ENCODE assay signal across 10 cellular contexts in the genomic region with DNA sequence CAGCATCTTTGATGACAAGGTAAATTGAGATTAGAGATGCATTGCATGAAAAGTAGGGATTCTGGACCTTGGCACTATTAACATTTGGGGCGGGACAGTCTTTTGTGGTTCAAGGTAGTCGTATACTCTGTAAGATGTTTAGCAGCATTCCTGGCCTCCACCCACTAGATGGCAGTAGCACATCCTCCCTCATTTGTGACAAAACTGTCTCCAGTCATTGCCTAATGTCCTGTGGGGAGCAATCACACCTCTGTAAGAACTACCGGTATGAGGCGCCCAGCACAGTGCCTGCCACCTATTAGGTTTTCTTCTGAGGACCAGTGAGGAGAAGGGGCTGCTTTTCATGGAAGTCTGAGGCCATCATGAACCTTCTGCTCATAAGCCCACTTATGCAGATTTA.
DNase-seq lines count a peak whose midpoint lies in the region; ATAC-seq, FAIRE-seq and TF ChIP-seq lines count a peak whose summit lies in the region.
"Had no signal": no experiment of that assay in that cellular context is flagged by ENCODE, and none has a peak within 500 bp of the region (broad histone marks: within the 10 kb centered on the region; RNA-seq: fewer than 3 reads in every experiment).

No MANE protein-coding gene starts in this region.

- POLR2A ChIA-PET in GM10248 (lab: Yijun Ruan, JAX): no interaction called here

- peak; percentile 26 for DNase-seq in CMK (ENCODE audit: low read depth)
- no peak for DNase-seq in GM10248 (ENCODE audit: extremely low spot score)
- peak; percentile 46 for DNase-seq in NCI-H69 (lab: John Stamatoyannopoulos, UW)
- DNase-seq in iPS DF 4.7 (ENCODE audit: extremely low read depth, low spot score): peak; percentile 36
- no peak for DNase-seq in Ammon's horn (ENCODE audit: low spot score)
- no peak for DNase-seq in mesenteric fat pad (ENCODE audit: low spot score)
- DNase-seq in frontal cortex (ENCODE audit: low spot score in 2 of 2): no peak
- DNase-seq: colonic mucosa, NCI-H2081 treated with DMSO at 0.1 percent for 48 hours had no signal

- TF ChIP-seq CTCF in GM10248 (IDR thresholded peaks at IDR 0.05; ENCODE audit: control extremely low read depth, extremely low read depth, low read depth, missing control alignments): peak; percentile 4

- no peak for FAIRE-seq in frontal cortex (lab: Jason Lieb, UNC)

- no peak for ATAC-seq in GM21576 (IDR thresholded peaks at IDR 0.05; ENCODE audit: unreplicated experiment)

- CTCF ChIA-PET in GM10248 (lab: Yijun Ruan, JAX): no interaction called here

Comparison
In these comparisons a context has a peak if more than half of its experiments do, and no peak if none do; other contexts are left out.
1. DNase-seq: peak in CMK (single experiment), NCI-H69 (single experiment) and iPS DF 4.7 (single experiment); none in GM10248 (single experiment), Ammon's horn (single experiment), mesenteric fat pad (single experiment) and frontal cortex (0 of 2).